1 cellular context compared by ENCODE assay signal in the genomic region with DNA sequence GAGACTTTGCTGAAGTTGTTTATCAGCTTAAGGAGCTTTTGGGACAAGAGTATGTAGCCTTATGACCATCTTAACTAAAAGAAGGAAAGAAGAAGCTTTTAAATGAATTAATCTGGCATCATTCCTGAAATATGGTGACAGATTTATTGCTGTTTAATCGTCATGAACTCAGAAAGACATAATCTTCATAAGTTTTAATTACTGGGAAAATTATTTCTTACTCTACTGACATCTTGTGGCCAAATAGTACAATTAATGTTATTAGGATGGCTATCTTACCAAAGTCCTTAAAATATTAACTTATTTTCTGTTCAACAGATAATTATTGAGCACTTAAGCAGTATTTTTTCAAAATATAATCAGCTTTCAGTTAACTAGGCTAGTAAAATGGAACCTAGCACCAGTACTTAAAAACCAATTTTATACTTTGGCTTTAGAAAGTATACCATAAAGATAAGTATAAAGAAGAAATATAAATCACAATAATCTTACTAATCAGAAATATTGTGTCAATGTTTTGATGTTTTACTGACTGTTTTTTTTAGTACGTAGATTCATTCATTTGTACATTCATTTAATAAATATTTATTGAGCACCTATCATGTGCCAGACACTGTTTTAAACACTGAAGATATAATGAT.
A peak's percentile ranks its signal among the peaks of the same experiment; 100 is the strongest.
TF ChIP-seq lines count a peak whose summit lies in the region.

No MANE protein-coding gene starts in this region.

TF ChIP-seq in SK-N-SH, 30 proteins besides CTCF, POLR2A, EP300 and RAD21:
- TF ChIP-seq, protein P1, sequence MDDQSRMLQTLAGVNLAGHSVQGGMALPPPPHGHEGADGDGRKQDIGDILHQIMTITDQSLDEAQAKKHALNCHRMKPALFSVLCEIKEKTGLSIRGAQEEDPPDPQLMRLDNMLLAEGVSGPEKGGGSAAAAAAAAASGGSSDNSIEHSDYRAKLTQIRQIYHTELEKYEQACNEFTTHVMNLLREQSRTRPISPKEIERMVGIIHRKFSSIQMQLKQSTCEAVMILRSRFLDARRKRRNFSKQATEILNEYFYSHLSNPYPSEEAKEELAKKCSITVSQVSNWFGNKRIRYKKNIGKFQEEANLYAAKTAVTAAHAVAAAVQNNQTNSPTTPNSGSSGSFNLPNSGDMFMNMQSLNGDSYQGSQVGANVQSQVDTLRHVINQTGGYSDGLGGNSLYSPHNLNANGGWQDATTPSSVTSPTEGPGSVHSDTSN (IDR thresholded peaks at IDR 0.05), result no peak; the same call in 1 of the 2 replicates
- TF ChIP-seq JUND (IDR thresholded peaks at IDR 0.05) (no peak), RXRA (IDR thresholded peaks at IDR 0.05; ENCODE audit: borderline replicate concordance, low read depth) (no peak), SIN3A (IDR thresholded peaks at IDR 0.05; ENCODE audit: borderline replicate concordance, low read depth, low read length) (no peak), TEAD4 (IDR thresholded peaks at IDR 0.05; ENCODE audit: borderline replicate concordance, insufficient read depth) (no peak), RFX5 (IDR thresholded peaks at IDR 0.05; ENCODE audit: low read length) (no peak), SMC3 (IDR thresholded peaks at IDR 0.05; ENCODE audit: low read depth, low read length) (peak; percentile 4; the same call in 1 of the 2 replicates), RCOR1 (IDR thresholded peaks at IDR 0.05; ENCODE audit: low read length) (no peak)
TF ChIP-seq in SK-N-SH: peak in this region for 1.
